ENCODE assay signal across 10 cellular contexts in genomic region chr18:6851480-6851879, GRCh38.
"Had no signal": no experiment of that assay in that cellular context is flagged by ENCODE, and none has a peak within 500 bp of the region (broad histone marks: within the 10 kb centered on the region; RNA-seq: fewer than 3 reads in every experiment).

No MANE protein-coding gene starts in this region.

- H3K4me3 ChIP-seq: GM23248 had no signal

- H3K36me3 Mint-ChIP-seq: IgD-negative memory B cell had no signal

- H3K4me3 Mint-ChIP-seq: H9, HFFc6, IgD-negative memory B cell had no signal

- H3K9ac ChIP-seq: GM23248 had no signal

- H2AFZ ChIP-seq: GM23248 had no signal

- H3K4me1 Mint-ChIP-seq: H9, IgD-negative memory B cell had no signal

- H3K27ac ChIP-seq: GM23248, HL-60 had no signal

- H3K27ac Mint-ChIP-seq: H9, HFFc6, IgD-negative memory B cell had no signal

- DNase-seq: GM23248, GOT3, H9, HCEC 1CT, HFFc6, KG1 had no signal

- H3K27me3 Mint-ChIP-seq: IgD-negative memory B cell had no signal

- FAIRE-seq: H54, HepG2 had no signal
